10 cellular contexts compared by ENCODE assay signal in genomic region chr13:111215081-111216047, GRCh38.
DNase-seq lines count a peak whose midpoint lies in the region; ATAC-seq and TF ChIP-seq lines count a peak whose summit lies in the region.
"Had no signal": no experiment of that assay in that cellular context is flagged by ENCODE, and none has a peak within 500 bp of the region (broad histone marks: within the 10 kb centered on the region; RNA-seq: fewer than 3 reads in every experiment).

No MANE protein-coding gene starts in this region.

- H3K4me1 ChIP-seq in DOHH2 (ENCODE audit: control insufficient read depth, low read length), result peaks cover 57% of the 10 kb centered on the region

- DNase-seq in NCI-H1105 (lab: John Stamatoyannopoulos, UW), result peak; percentile 88
- no peak for DNase-seq in central memory CD8-positive, alpha-beta T cell (ENCODE audit: low spot score in 2 of 2)
- DNase-seq in progenitor cell of endocrine pancreas (ENCODE audit: low spot score, unreplicated experiment), result no peak
- DNase-seq in HK-2 (ENCODE audit: unreplicated experiment), result no peak
- no peak for DNase-seq in ACHN
- DNase-seq in NCI-H526 (lab: John Stamatoyannopoulos, UW), result no peak
- DNase-seq: mammary epithelial cell had no signal

- H4K20me1 ChIP-seq in DOHH2 (ENCODE audit: control insufficient read depth, insufficient read depth, low read depth, low read length), result peaks cover 61% of the 10 kb centered on the region

- no peaks in the 10 kb centered on the region for H3K9me3 Mint-ChIP-seq in central memory CD8-positive, alpha-beta T cell
- H3K9me3 Mint-ChIP-seq in progenitor cell of endocrine pancreas (ENCODE audit: low read depth), result no peaks in the 10 kb centered on the region

- peak overlapping the region; percentile 13; the same call in 1 of the 2 replicates for H3K4me3 ChIP-seq in DOHH2 (ENCODE audit: low read length)
- H3K4me3 ChIP-seq: right atrium auricular region had no signal

- peaks cover 86% of the 10 kb centered on the region for H3K36me3 ChIP-seq in DOHH2 (ENCODE audit: control insufficient read depth, low read length)
- H3K36me3 ChIP-seq: right atrium auricular region had no signal

- no peaks in the 10 kb centered on the region for H3K27me3 ChIP-seq in DOHH2 (ENCODE audit: control insufficient read depth, low read length)
- H3K27me3 ChIP-seq: right atrium auricular region had no signal

- H3K27ac Mint-ChIP-seq in central memory CD8-positive, alpha-beta T cell (ENCODE audit: low read depth), result peak overlapping the region; percentile 70
- H3K27ac Mint-ChIP-seq in progenitor cell of endocrine pancreas, result peak overlapping the region; percentile 62

- H3K79me2 ChIP-seq in DOHH2 (ENCODE audit: control insufficient read depth, low read length), result peaks cover 100% of the 10 kb centered on the region

- no peak overlapping the region for H3K4me3 Mint-ChIP-seq in central memory CD8-positive, alpha-beta T cell
- H3K4me3 Mint-ChIP-seq in progenitor cell of endocrine pancreas (ENCODE audit: low read depth), result no peak overlapping the region

- ATAC-seq in central memory CD8-positive, alpha-beta T cell (replicated peaks; ENCODE audit: extremely low read depth, poor library complexity, severe bottlenecking), result no peak
- ATAC-seq in activated CD4-positive, CD25-positive, alpha-beta regulatory T cell treated with anti-CD3 and anti-CD28 coated beads, Interleukin-2, amount 50 U/mL, for 24 hours, result no peak

- in situ Hi-C loops in ACHN (cut with HindIII; ENCODE audit: low pct_ligation_motif_present, low pct_unique_long_range_greater_than_20kb, low sequenced_read_pairs), result no loop called here

- peaks cover 9% of the 10 kb centered on the region for H3K36me3 Mint-ChIP-seq in central memory CD8-positive, alpha-beta T cell (ENCODE audit: insufficient read depth)
- H3K36me3 Mint-ChIP-seq in progenitor cell of endocrine pancreas (ENCODE audit: insufficient read depth), result peaks cover 2% of the 10 kb centered on the region

- H3K4me1 Mint-ChIP-seq in central memory CD8-positive, alpha-beta T cell, result peaks cover 64% of the 10 kb centered on the region
- H3K4me1 Mint-ChIP-seq in progenitor cell of endocrine pancreas (ENCODE audit: low read depth), result peaks cover 18% of the 10 kb centered on the region

- peak overlapping the region; percentile 37 for H3K4me2 ChIP-seq in DOHH2 (ENCODE audit: low read length)

- no peaks in the 10 kb centered on the region for H3K27me3 Mint-ChIP-seq in central memory CD8-positive, alpha-beta T cell
- no peaks in the 10 kb centered on the region for H3K27me3 Mint-ChIP-seq in progenitor cell of endocrine pancreas

- H3K9me2 ChIP-seq in DOHH2 (replicated peaks; ENCODE audit: control insufficient read depth, low read length), result no peaks in the 10 kb centered on the region

- no peaks in the 10 kb centered on the region; the same call in 1 of the 2 replicates for H3F3A ChIP-seq in DOHH2 (ENCODE audit: control insufficient read depth, insufficient read depth)

- no peaks in the 10 kb centered on the region for H3K9me3 ChIP-seq in DOHH2 (ENCODE audit: control insufficient read depth, insufficient read depth, low read length)
- H3K9me3 ChIP-seq: right atrium auricular region had no signal

- TF ChIP-seq CTCF in DOHH2 (IDR thresholded peaks at IDR 0.05; ENCODE audit: low read depth, low read length, poor library complexity, severe bottlenecking) (no peak), progenitor cell of endocrine pancreas (IDR thresholded peaks at IDR 0.05; ENCODE audit: unreplicated experiment) (no peak)

- H3K27ac ChIP-seq in DOHH2 (ENCODE audit: low read depth, low read length), result no peak overlapping the region
